ENCODE assay signal across 30 cellular contexts in genomic region chr21:42707207-42707830, GRCh38.
"Had no signal": no experiment of that assay in that cellular context is flagged by ENCODE, and none has a peak within 500 bp of the region (broad histone marks: within the 10 kb centered on the region; RNA-seq: fewer than 3 reads in every experiment).

No MANE protein-coding gene starts in this region.

- H3K27ac Mint-ChIP-seq: activated CD8-positive, alpha-beta T cell treated with anti-CD3 and anti-CD28 coated beads, Interleukin-2, amount 10 ng/mL, durations not matched to agents 7 days and 5 days; activated naive CD4-positive, alpha-beta T cell treated with anti-CD3 and anti-CD28 coated beads for 36 hours; activated naive CD8-positive, alpha-beta T cell; activated T-cell treated with anti-CD3 and anti-CD28 coated beads, Interleukin-2, amount 50 U/mL, for 24 hours; activated T-helper 1 cell treated with anti-CD3 and anti-CD28 coated beads, Interleukin-12 subunit alpha, Interleukin-12 subunit beta, Interleukin-2, Interleukin-4 antibody, amounts not matched to agents 30 ng/mL and 10 ng/mL and 1 ng/mL, durations not matched to agents 14 hours and 24 hours and 36 hours had no signal

- H3K9ac ChIP-seq: SK-N-SH had no signal

- H3K36me3 ChIP-seq: brain microvascular endothelial cell, cardiac muscle cell, MG63, SJCRH30 had no signal

- H3K4me3 ChIP-seq: cardiac muscle cell, MG63, SJCRH30 had no signal

- H3K27ac ChIP-seq: brain microvascular endothelial cell, cardiac muscle cell, RWPE1, SJCRH30, WERI-Rb-1 had no signal

- H3K36me3 Mint-ChIP-seq: activated naive CD8-positive, alpha-beta T cell had no signal

- ATAC-seq: activated CD8-positive, alpha-beta T cell treated with anti-CD3 and anti-CD28 coated beads, Interleukin-2, amount 10 ng/mL, durations not matched to agents 7 days and 5 days; Panc1 had no signal

- H3K9me3 ChIP-seq: SJCRH30, SK-N-SH had no signal

- H3K27me3 Mint-ChIP-seq: activated naive CD8-positive, alpha-beta T cell; activated T-cell treated with anti-CD3 and anti-CD28 coated beads, Interleukin-2, amount 50 U/mL, for 24 hours had no signal

- DNase-seq: activated CD4-positive, alpha-beta T cell treated with anti-CD3 and anti-CD28 coated beads for 48 hours; activated CD4-positive, alpha-beta T cell treated with anti-CD3 and anti-CD28 coated beads, Interleukin-2, amount 50 U/mL, for 4 hours; activated CD4-positive, CD25-positive, alpha-beta regulatory T cell treated with anti-CD3 and anti-CD28 coated beads, Interleukin-2, amount 50 U/mL, for 72 hours; activated CD8-positive, alpha-beta memory T cell treated with anti-CD3 and anti-CD28 coated beads, Interleukin-2, amount 50 U/mL, for 48 hours; activated CD8-positive, alpha-beta T cell treated with anti-CD3 and anti-CD28 coated beads, Interleukin-2, amount 10 ng/mL, durations not matched to agents 7 days and 5 days; activated gamma-delta T cell; activated naive CD4-positive, alpha-beta T cell treated with anti-CD3 and anti-CD28 coated beads for 36 hours; activated T-cell treated with anti-CD3 and anti-CD28 coated beads, Interleukin-2, amount 50 U/mL, for 24 hours; brain microvascular endothelial cell; MG63; MV-4-11; NCI-H1092 treated with DMSO at 0.1 percent for 48 hours; NCI-H1417 treated with DMSO at 0.1 percent for 48 hours; NCI-H1694; NCI-H2029 treated with DMSO at 0.1 percent for 48 hours; NCI-H345; NCI-H510A; NCI-H526 treated with DMSO at 0.1 percent for 48 hours; NCI-H82; OCI-M1; Right ventricle myocardium superior; SJCRH30; SK-N-SH; T-helper 1 cell; WERI-Rb-1 had no signal

- H3K9me3 Mint-ChIP-seq: activated naive CD4-positive, alpha-beta T cell treated with anti-CD3 and anti-CD28 coated beads for 36 hours; activated T-cell treated with anti-CD3 and anti-CD28 coated beads, Interleukin-2, amount 50 U/mL, for 24 hours; activated T-helper 1 cell treated with anti-CD3 and anti-CD28 coated beads, Interleukin-12 subunit alpha, Interleukin-12 subunit beta, Interleukin-2, Interleukin-4 antibody, amounts not matched to agents 30 ng/mL and 10 ng/mL and 1 ng/mL, durations not matched to agents 14 hours and 24 hours and 36 hours had no signal

- H3K27me3 ChIP-seq: cardiac muscle cell, MG63, SJCRH30 had no signal

- H3K4me3 Mint-ChIP-seq: activated CD8-positive, alpha-beta T cell treated with anti-CD3 and anti-CD28 coated beads, Interleukin-2, amount 10 ng/mL, durations not matched to agents 7 days and 5 days; activated naive CD4-positive, alpha-beta T cell treated with anti-CD3 and anti-CD28 coated beads for 36 hours; activated naive CD8-positive, alpha-beta T cell; activated T-cell treated with anti-CD3 and anti-CD28 coated beads, Interleukin-2, amount 50 U/mL, for 24 hours; activated T-helper 1 cell treated with anti-CD3 and anti-CD28 coated beads, Interleukin-12 subunit alpha, Interleukin-12 subunit beta, Interleukin-2, Interleukin-4 antibody, amounts not matched to agents 30 ng/mL and 10 ng/mL and 1 ng/mL, durations not matched to agents 14 hours and 24 hours and 36 hours had no signal
